ENCODE assay signal across 8 cellular contexts in the genomic region with DNA sequence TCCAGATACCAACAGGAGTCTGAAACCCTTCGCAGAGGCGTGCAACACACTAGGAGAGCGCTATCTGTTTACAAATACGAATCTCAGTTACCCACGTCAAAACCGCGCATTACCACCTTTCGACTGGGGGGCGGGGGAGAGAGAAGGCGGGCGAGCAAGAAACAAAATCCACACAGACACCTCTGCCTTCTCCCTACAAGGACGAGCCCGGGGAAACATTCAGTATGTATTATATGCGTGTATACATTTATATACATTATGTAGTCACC. TPM values are rescaled to one million over a fixed set of nuclear protein-coding genes. Genes with fewer than 3 reads are reported as not detected.
DNase-seq lines count a peak whose midpoint lies in the region; ATAC-seq and TF ChIP-seq lines count a peak whose summit lies in the region.

No MANE protein-coding gene starts in this region.

- H3K4me2 ChIP-seq in smooth muscle cell = peak overlapping the region; percentile 90

- peak overlapping the region; percentile 64 to 97 (median 96) for H3K27ac ChIP-seq in adrenal gland
- peak overlapping the region; percentile 69 for H3K27ac ChIP-seq in smooth muscle cell (ENCODE audit: low read depth)

- TF ChIP-seq POLR2A in adrenal gland (IDR thresholded peaks at IDR 0.05) = peak in 1 of 2 donors; percentile 44

- no peaks in the 10 kb centered on the region for H3K9me3 ChIP-seq in adrenal gland (replicated peaks in 1 of 3)
- no peaks in the 10 kb centered on the region for H3K9me3 ChIP-seq in iPS-15b (ENCODE audit: control insufficient read depth, insufficient read depth, low read length)
- H3K9me3 ChIP-seq in smooth muscle cell (replicated peaks; ENCODE audit: low read depth) = no peaks in the 10 kb centered on the region

- TF ChIP-seq CTCF in AG09319 (IDR thresholded peaks at IDR 0.05; ENCODE audit: low read depth, low read length) (no peak), adrenal gland (IDR thresholded peaks at IDR 0.05) (peak in 1 of 6 experiments; percentile 10), smooth muscle cell (IDR thresholded peaks at IDR 0.05; ENCODE audit: borderline replicate concordance, insufficient read depth, poor library complexity, severe bottlenecking) (no peak)

- no peaks in the 10 kb centered on the region for H3K36me3 ChIP-seq in adrenal gland (replicated peaks in 1 of 2)
- no peaks in the 10 kb centered on the region for H3K36me3 ChIP-seq in iPS-15b (ENCODE audit: control insufficient read depth, insufficient read depth, low read length)
- no peaks in the 10 kb centered on the region for H3K36me3 ChIP-seq in smooth muscle cell (ENCODE audit: low read depth)

- intact Hi-C loops in adrenal gland (cut with DNase I) = no loop called here

- WGBS in adrenal gland, 4 donors = 0% methylated on average over 14 of the region's 14 CpGs
- WGBS in smooth muscle cell (ENCODE audit: low lambda C conversion rate) = 1% methylated on average over 14 of the region's 14 CpGs

- H4K20me1 ChIP-seq in smooth muscle cell (ENCODE audit: low read depth) = peaks cover 51% of the 10 kb centered on the region

- ATAC-seq in GM19043 (IDR thresholded peaks at IDR 0.05; ENCODE audit: low read depth, unreplicated experiment) = peak; percentile 29
- ATAC-seq in HG03521 (IDR thresholded peaks at IDR 0.05; ENCODE audit: unreplicated experiment) = no peak

- H3K27me3 ChIP-seq in adrenal gland = no peaks in the 10 kb centered on the region
- no peaks in the 10 kb centered on the region for H3K27me3 ChIP-seq in iPS-15b (ENCODE audit: control insufficient read depth, insufficient read depth, low read length)
- no peaks in the 10 kb centered on the region for H3K27me3 ChIP-seq in smooth muscle cell (ENCODE audit: low read depth)

- H2AFZ ChIP-seq in smooth muscle cell (ENCODE audit: low read depth) = peak overlapping the region; percentile 77

- H3K9ac ChIP-seq in iPS-15b (ENCODE audit: low read depth, low read length) (peak overlapping the region; percentile 57), smooth muscle cell (ENCODE audit: low read depth) (peak overlapping the region; percentile 77)

- DNase-seq in AG09319 (ENCODE audit: extremely low read depth, low read depth) = peak; percentile 18
- peak; percentile 48 to 56 for DNase-seq in Kasumi-1 (lab: John Stamatoyannopoulos, UW)
- peak; percentile 74 for DNase-seq in SW480 (ENCODE audit: low spot score)
- peak; percentile 41 to 82 (median 70) for DNase-seq in adrenal gland
- DNase-seq in smooth muscle cell (lab: John Stamatoyannopoulos, UW; ENCODE audit: unreplicated experiment) = no peak

- H3K4me3 ChIP-seq in adrenal gland (peak overlapping the region; percentile 70 to 94 (median 82)), iPS-15b (ENCODE audit: low read depth, low read length) (peak overlapping the region; percentile 63), smooth muscle cell (peak overlapping the region; percentile 78)

- peaks cover 48% of the 10 kb centered on the region for H3K79me2 ChIP-seq in smooth muscle cell (ENCODE audit: low read depth)

- H3K4me1 ChIP-seq in adrenal gland (replicated peaks in 1 of 2) = peaks cover 20 to 48% of the 10 kb centered on the region in 2 donors
- peaks cover 9% of the 10 kb centered on the region for H3K4me1 ChIP-seq in iPS-15b (ENCODE audit: control insufficient read depth, insufficient read depth, low read length)
- H3K4me1 ChIP-seq in smooth muscle cell (ENCODE audit: low read depth) = peaks cover 25% of the 10 kb centered on the region

- peaks cover 16% of the 10 kb centered on the region for H3F3A ChIP-seq in smooth muscle cell (ENCODE audit: low read depth)

RNA-seq across cellular contexts. Expression of gene TUT4, which starts 0.7 kb away (rescaled TPM):
- total RNA-seq in adrenal gland = 10 to 100 TPM; 35.2 to 80.9 (median 67.4) TPM
- 10 to 100 TPM; 29.7 to 74.6 (median 53.3) TPM for polyA plus RNA-seq in adrenal gland
- total RNA-seq in smooth muscle cell = 33.9 and 58.3 TPM in 2 replicates
- polyA plus RNA-seq in smooth muscle cell = 13.9 and 31.3 TPM in 2 replicates

RNA-seq across cellular contexts. Expression of gene GPX7, which starts 50.0 kb away (rescaled TPM):
- total RNA-seq in adrenal gland (10 to 100 TPM in 7 of 8 donors, 1 to 10 TPM in 1; 4.2 to 29.5 (median 15.9) TPM), smooth muscle cell (164 and 192 TPM in 2 replicates)
- polyA plus RNA-seq in adrenal gland (10 to 100 TPM in 2 of 3 donors, 1 to 10 TPM in 1; 8.9 to 15.6 (median 15.5) TPM), smooth muscle cell (136 and 164 TPM in 2 replicates)
